8 cellular contexts compared by ENCODE assay signal in genomic region chrX:49166914-49167739, GRCh38. TPM values are rescaled to one million over a fixed set of nuclear protein-coding genes. Genes with fewer than 3 reads are reported as not detected.
A peak's percentile ranks its signal among the peaks of the same experiment; 100 is the strongest.
DNase-seq lines count a peak whose midpoint lies in the region; ATAC-seq lines count a peak whose summit lies in the region.

No MANE protein-coding gene starts in this region.

- peaks cover 30% of the 10 kb centered on the region for H3K4me1 Mint-ChIP-seq in activated naive CD8-positive, alpha-beta T cell (ENCODE audit: low read depth)

- no peaks in the 10 kb centered on the region for H3K9me3 Mint-ChIP-seq in activated naive CD8-positive, alpha-beta T cell (ENCODE audit: low read depth)

- no peaks in the 10 kb centered on the region for H3K27me3 Mint-ChIP-seq in activated naive CD8-positive, alpha-beta T cell

- intact Hi-C loops in left cardiac atrium (cut with DNase I) = no loop called here

- H3K36me3 Mint-ChIP-seq in activated naive CD8-positive, alpha-beta T cell = no peaks in the 10 kb centered on the region

- peak overlapping the region; percentile 95 for H3K27ac Mint-ChIP-seq in activated naive CD8-positive, alpha-beta T cell

- DNase-seq in G401 (ENCODE audit: low spot score) (peak; percentile 40), SK-MEL-5 (ENCODE audit: low read depth, low spot score) (peak; percentile 67), left cardiac atrium (peak; percentile 80), retina (peak; percentile 67), NCI-H446 (lab: John Stamatoyannopoulos, UW) (no peak)

- H3K4me3 Mint-ChIP-seq in activated naive CD8-positive, alpha-beta T cell = peak overlapping the region; percentile 90

- ATAC-seq in HG03354 (IDR thresholded peaks at IDR 0.05; ENCODE audit: poor library complexity, severe bottlenecking, unreplicated experiment) (peak; percentile 10), left cardiac atrium (peak; percentile 44 to 61), HG03025 (IDR thresholded peaks at IDR 0.05; ENCODE audit: low FRiP score, unreplicated experiment) (no peak)

- in situ Hi-C loops in G401 (cut with HindIII; ENCODE audit: low sequenced_read_pairs) = no loop called here
- in situ Hi-C loops in SK-MEL-5 (cut with HindIII; ENCODE audit: low pct_unique_long_range_greater_than_20kb, low sequenced_read_pairs) = no loop called here

RNA-seq across cellular contexts. Expression of gene MAGIX, which starts 4.6 kb away (rescaled TPM):
- total RNA-seq in G401 (2014; rRNA removed; shearing (Covaris generic)) = 2.7 and 14.2 TPM in 2 replicates
- 1.4 and 2.6 TPM in 2 replicates for total RNA-seq in SK-MEL-5 (2014; rRNA removed; shearing (Covaris generic))
- 2.7 and 3.5 TPM in 2 replicates for polyA plus RNA-seq in SK-MEL-5 (2015; cell fraction: cytosol; rRNA removed)
- 1.3 and 2.1 TPM in 2 replicates for polyA plus RNA-seq in SK-MEL-5 (2015; cell fraction: nucleus; rRNA removed)
- 1 to 10 TPM; 7.7 to 7.9 TPM for total RNA-seq in left cardiac atrium

RNA-seq across cellular contexts. Expression of gene PLP2, which starts 4.6 kb away (rescaled TPM):
- total RNA-seq in G401 (2014; rRNA removed; shearing (Covaris generic)) = 26.8 and 32.4 TPM in 2 replicates
- 8.1 and 9.1 TPM in 2 replicates for total RNA-seq in SK-MEL-5 (2014; rRNA removed; shearing (Covaris generic))
- polyA plus RNA-seq in SK-MEL-5 (2015; cell fraction: cytosol; rRNA removed) = 14.3 and 14.8 TPM in 2 replicates
- polyA plus RNA-seq in SK-MEL-5 (2015; cell fraction: nucleus; rRNA removed) = 0.60 and 1.9 TPM in 2 replicates
- 100 to 1,000 TPM in 1 of 2 donors, 10 to 100 TPM in 1; 97.5 to 114 TPM for total RNA-seq in left cardiac atrium

RNA-seq across cellular contexts. Expression of gene PRICKLE3, which starts 19.0 kb away (rescaled TPM):
- total RNA-seq in G401 (2014; rRNA removed; shearing (Covaris generic)) = 15.4 and 18.4 TPM in 2 replicates
- 21.1 and 24.8 TPM in 2 replicates for total RNA-seq in SK-MEL-5 (2014; rRNA removed; shearing (Covaris generic))
- 63.7 TPM in 2 replicates for polyA plus RNA-seq in SK-MEL-5 (2015; cell fraction: cytosol; rRNA removed)
- 91.5 and 98.1 TPM in 2 replicates for polyA plus RNA-seq in SK-MEL-5 (2015; cell fraction: nucleus; rRNA removed)
- 10 to 100 TPM in 1 of 2 donors, 1 to 10 TPM in 1; 9.9 to 14.8 TPM for total RNA-seq in left cardiac atrium

RNA-seq across cellular contexts. Expression of gene SYP, which starts 32.9 kb away (rescaled TPM):
- 8.7 and 13.8 TPM in 2 replicates for total RNA-seq in G401 (2014; rRNA removed; shearing (Covaris generic))
- total RNA-seq in SK-MEL-5 (2014; rRNA removed; shearing (Covaris generic)) = 72.1 and 73.0 TPM in 2 replicates
- polyA plus RNA-seq in SK-MEL-5 (2015; cell fraction: cytosol; rRNA removed) = 66.0 and 67.0 TPM in 2 replicates
- polyA plus RNA-seq in SK-MEL-5 (2015; cell fraction: nucleus; rRNA removed) = 23.0 and 28.5 TPM in 2 replicates
- total RNA-seq in left cardiac atrium = 1 to 10 TPM; 1.8 to 2.8 TPM

RNA-seq across cellular contexts. Expression of gene GPKOW, which starts 43.6 kb away (rescaled TPM):
- total RNA-seq in G401 (2014; rRNA removed; shearing (Covaris generic)) = 27.2 and 28.2 TPM in 2 replicates
- total RNA-seq in SK-MEL-5 (2014; rRNA removed; shearing (Covaris generic)) = 29.0 and 31.2 TPM in 2 replicates
- 27.9 and 30.9 TPM in 2 replicates for polyA plus RNA-seq in SK-MEL-5 (2015; cell fraction: cytosol; rRNA removed)
- polyA plus RNA-seq in SK-MEL-5 (2015; cell fraction: nucleus; rRNA removed) = 8.4 and 12.3 TPM in 2 replicates
- 10 to 100 TPM; 17.1 to 19.4 TPM for total RNA-seq in left cardiac atrium

Comparison
In these comparisons a context has a peak if more than half of its experiments do, and no peak if none do; other contexts are left out.
1. DNase-seq: peak in G401 (single experiment), SK-MEL-5 (single experiment), left cardiac atrium (single experiment) and retina (single experiment); none in NCI-H446 (0 of 2).